20 cellular contexts compared by ENCODE assay signal in genomic region chr9:127814619-127815511, GRCh38. TPM values are rescaled to one million over a fixed set of nuclear protein-coding genes. Genes with fewer than 3 reads are reported as not detected.
A peak's percentile ranks its signal among the peaks of the same experiment; 100 is the strongest.
DNase-seq lines count a peak whose midpoint lies in the region; ATAC-seq and TF ChIP-seq lines count a peak whose summit lies in the region.
"Had no signal": no experiment of that assay in that cellular context is flagged by ENCODE, and none has a peak within 500 bp of the region (broad histone marks: within the 10 kb centered on the region; RNA-seq: fewer than 3 reads in every experiment).

No MANE protein-coding gene starts in this region.

- no peak overlapping the region for H3K27ac ChIP-seq in breast epithelium
- no peak overlapping the region for H3K27ac ChIP-seq in HEK293 (ENCODE audit: extremely low read depth, low read depth, low read length)
- H3K27ac ChIP-seq: stomach, thyroid gland had no signal

- intact Hi-C loops in MCF 10A (cut with micrococcal nuclease), result no loop called here
- intact Hi-C loops in breast epithelium (cut with DNase I; ENCODE audit: low total_unique reads), result loop anchor here (5.0 kb wide), 1 partner anchor 1132 kb away; the partner anchor contains the start of genes DOLK and NUP188
- intact Hi-C loops in activated T-helper 2 cell treated with anti-CD3 and anti-CD28 coated beads, Interferon-gamma antibody, Interleukin-2, Interleukin-4, amounts not matched to agents 10 μg/mL and 5 μg/mL and 100 μg/mL, durations not matched to agents 14 hours and 24 hours and 36 hours (cut with micrococcal nuclease), result no loop called here

- no peak for DNase-seq in MCF 10A (ENCODE audit: unreplicated experiment)
- DNase-seq in breast epithelium (ENCODE audit: low spot score in 2 of 2), result no peak
- peak; percentile 12 for DNase-seq in dedifferentiated amniotic fluid mesenchymal stem cell (ENCODE audit: extremely low spot score)
- no peak for DNase-seq in stimulated activated effector memory CD8-positive, alpha-beta T cell treated with anti-CD3 and anti-CD28 coated beads, Interleukin-12 subunit alpha, Interleukin-12 subunit beta, amount 100 ng/mL, for 72 hours (ENCODE audit: low spot score in 2 of 2)
- DNase-seq in activated T-helper 2 cell treated with anti-CD3 and anti-CD28 coated beads, Interferon-gamma antibody, Interleukin-2, Interleukin-4, amounts not matched to agents 10 μg/mL and 5 μg/mL and 100 μg/mL, durations not matched to agents 14 hours and 24 hours and 36 hours (ENCODE audit: low spot score), result no peak
- no peak for DNase-seq in NCI-H187 (lab: John Stamatoyannopoulos, UW)
- DNase-seq: activated T-cell treated with anti-CD3 and anti-CD28 coated beads, Interleukin-2, amount 50 U/mL, for 4 hours; COR-L47; effector memory CD8-positive, alpha-beta T cell; foreskin melanocyte; NCI-H1105; NCI-H1930; NCI-H526 treated with DMSO at 0.1 percent for 48 hours; stomach; T-helper 17 cell; thyroid gland had no signal

- no peaks in the 10 kb centered on the region for H3K9me3 Mint-ChIP-seq in MCF 10A (ENCODE audit: unreplicated experiment)
- no peaks in the 10 kb centered on the region for H3K9me3 Mint-ChIP-seq in stimulated activated effector memory CD8-positive, alpha-beta T cell treated with anti-CD3 and anti-CD28 coated beads, Interleukin-12 subunit alpha, Interleukin-12 subunit beta, amount 100 ng/mL, for 72 hours
- no peaks in the 10 kb centered on the region for H3K9me3 Mint-ChIP-seq in activated T-helper 2 cell treated with anti-CD3 and anti-CD28 coated beads, Interferon-gamma antibody, Interleukin-2, Interleukin-4, amounts not matched to agents 10 μg/mL and 5 μg/mL and 100 μg/mL, durations not matched to agents 14 hours and 24 hours and 36 hours
- H3K9me3 Mint-ChIP-seq: activated T-cell treated with anti-CD3 and anti-CD28 coated beads, Interleukin-2, amount 50 U/mL, for 4 hours; effector memory CD8-positive, alpha-beta T cell had no signal

- no peak overlapping the region for H3K4me3 Mint-ChIP-seq in MCF 10A (ENCODE audit: unreplicated experiment)
- H3K4me3 Mint-ChIP-seq in stimulated activated effector memory CD8-positive, alpha-beta T cell treated with anti-CD3 and anti-CD28 coated beads, Interleukin-12 subunit alpha, Interleukin-12 subunit beta, amount 100 ng/mL, for 72 hours, result no peak overlapping the region
- H3K4me3 Mint-ChIP-seq in activated T-helper 2 cell treated with anti-CD3 and anti-CD28 coated beads, Interferon-gamma antibody, Interleukin-2, Interleukin-4, amounts not matched to agents 10 μg/mL and 5 μg/mL and 100 μg/mL, durations not matched to agents 14 hours and 24 hours and 36 hours (ENCODE audit: low read depth), result no peak overlapping the region
- H3K4me3 Mint-ChIP-seq: activated T-cell treated with anti-CD3 and anti-CD28 coated beads, Interleukin-2, amount 50 U/mL, for 4 hours; effector memory CD8-positive, alpha-beta T cell; T-helper 17 cell had no signal

- TF ChIP-seq POLR2A in breast epithelium (IDR thresholded peaks at IDR 0.05), result no peak

- H3K4me1 Mint-ChIP-seq in MCF 10A (ENCODE audit: insufficient read depth, unreplicated experiment), result no peaks in the 10 kb centered on the region
- peaks cover 6% of the 10 kb centered on the region for H3K4me1 Mint-ChIP-seq in stimulated activated effector memory CD8-positive, alpha-beta T cell treated with anti-CD3 and anti-CD28 coated beads, Interleukin-12 subunit alpha, Interleukin-12 subunit beta, amount 100 ng/mL, for 72 hours
- no peaks in the 10 kb centered on the region for H3K4me1 Mint-ChIP-seq in activated T-helper 2 cell treated with anti-CD3 and anti-CD28 coated beads, Interferon-gamma antibody, Interleukin-2, Interleukin-4, amounts not matched to agents 10 μg/mL and 5 μg/mL and 100 μg/mL, durations not matched to agents 14 hours and 24 hours and 36 hours (ENCODE audit: low read depth)
- H3K4me1 Mint-ChIP-seq: T-helper 17 cell had no signal

- no peak overlapping the region for H3K4me3 ChIP-seq in breast epithelium
- no peak overlapping the region for H3K4me3 ChIP-seq in HEK293 (ENCODE audit: low read depth, low read length)
- H3K4me3 ChIP-seq: esophagus muscularis mucosa, HAP-1, stomach, thyroid gland had no signal

- no peak overlapping the region for H3K27ac Mint-ChIP-seq in MCF 10A (ENCODE audit: low read depth, unreplicated experiment)
- peak overlapping the region; percentile 75 for H3K27ac Mint-ChIP-seq in stimulated activated effector memory CD8-positive, alpha-beta T cell treated with anti-CD3 and anti-CD28 coated beads, Interleukin-12 subunit alpha, Interleukin-12 subunit beta, amount 100 ng/mL, for 72 hours
- H3K27ac Mint-ChIP-seq in activated T-helper 2 cell treated with anti-CD3 and anti-CD28 coated beads, Interferon-gamma antibody, Interleukin-2, Interleukin-4, amounts not matched to agents 10 μg/mL and 5 μg/mL and 100 μg/mL, durations not matched to agents 14 hours and 24 hours and 36 hours, result no peak overlapping the region
- H3K27ac Mint-ChIP-seq: T-helper 17 cell had no signal

- H3K36me3 Mint-ChIP-seq in MCF 10A (ENCODE audit: insufficient read depth, unreplicated experiment), result peaks cover 86% of the 10 kb centered on the region
- peaks cover 84% of the 10 kb centered on the region for H3K36me3 Mint-ChIP-seq in stimulated activated effector memory CD8-positive, alpha-beta T cell treated with anti-CD3 and anti-CD28 coated beads, Interleukin-12 subunit alpha, Interleukin-12 subunit beta, amount 100 ng/mL, for 72 hours
- peaks cover 53% of the 10 kb centered on the region for H3K36me3 Mint-ChIP-seq in activated T-helper 2 cell treated with anti-CD3 and anti-CD28 coated beads, Interferon-gamma antibody, Interleukin-2, Interleukin-4, amounts not matched to agents 10 μg/mL and 5 μg/mL and 100 μg/mL, durations not matched to agents 14 hours and 24 hours and 36 hours (ENCODE audit: low read depth)

- no peak for ATAC-seq in stimulated activated effector memory CD8-positive, alpha-beta T cell treated with anti-CD3 and anti-CD28 coated beads, Interleukin-12 subunit alpha, Interleukin-12 subunit beta, amount 100 ng/mL, for 72 hours
- ATAC-seq: activated T-cell treated with anti-CD3 and anti-CD28 coated beads, Interleukin-2, amount 50 U/mL, for 4 hours; effector memory CD8-positive, alpha-beta T cell; T-helper 17 cell had no signal

- CTCF ChIA-PET in MCF 10A (lab: Yijun Ruan, JAX), result interaction anchor here (1.0 to 1.2 kb wide), 2 partner anchors 55 to 106 kb away, joined by 3 to 4 read pairs; no protein-coding TSS in a partner anchor
- CTCF ChIA-PET in HEK293 (lab: Yijun Ruan, JAX), result interaction anchor here (0.7 to 1.0 kb wide), 2 partner anchors 9 to 19 kb away, joined by 3 read pairs; no protein-coding TSS in a partner anchor

- H3K27me3 Mint-ChIP-seq in MCF 10A (ENCODE audit: insufficient read depth, unreplicated experiment), result no peaks in the 10 kb centered on the region
- H3K27me3 Mint-ChIP-seq in activated T-helper 2 cell treated with anti-CD3 and anti-CD28 coated beads, Interferon-gamma antibody, Interleukin-2, Interleukin-4, amounts not matched to agents 10 μg/mL and 5 μg/mL and 100 μg/mL, durations not matched to agents 14 hours and 24 hours and 36 hours (ENCODE audit: low read depth), result no peaks in the 10 kb centered on the region
- H3K27me3 Mint-ChIP-seq: effector memory CD8-positive, alpha-beta T cell; T-helper 17 cell had no signal

- H3K9me3 ChIP-seq in breast epithelium, result no peaks in the 10 kb centered on the region
- no peaks in the 10 kb centered on the region for H3K9me3 ChIP-seq in HEK293 (ENCODE audit: control insufficient read depth, insufficient read depth, low read depth, low read length)
- H3K9me3 ChIP-seq: esophagus muscularis mucosa, HAP-1, stomach, thyroid gland had no signal

- H3K36me3 ChIP-seq in breast epithelium, result peaks cover 10% of the 10 kb centered on the region
- H3K36me3 ChIP-seq in HEK293 (ENCODE audit: control insufficient read depth in 2 of 2, insufficient read depth in 1 of 2, low read length in 2 of 2), result peaks cover 0 to 45% of the 10 kb centered on the region in 2 experiments; a peak in 2 of 3 replicates

- TF ChIP-seq CTCF in MCF 10A (IDR thresholded peaks at IDR 0.05; ENCODE audit: unreplicated experiment) (no peak), breast epithelium (IDR thresholded peaks at IDR 0.05) (no peak), HEK293 (tag by site-specific recombination; IDR thresholded peaks at IDR 0.05) (no peak)

- BruUV-seq in MCF 10A (replicated peaks; lab: Mats Ljungman, UMichigan), result TSS peak; percentile 94

- POLR2A ChIA-PET in MCF 10A (lab: Yijun Ruan, JAX), result no interaction called here
- POLR2A ChIA-PET in HEK293 (lab: Yijun Ruan, JAX), result no interaction called here

- H3K27me3 ChIP-seq in breast epithelium, result no peaks in the 10 kb centered on the region
- H3K27me3 ChIP-seq: esophagus muscularis mucosa, stomach, thyroid gland had no signal

- H3K4me1 ChIP-seq in breast epithelium (no peaks in the 10 kb centered on the region), HEK293 (ENCODE audit: control insufficient read depth, insufficient read depth, low read length) (no peaks in the 10 kb centered on the region)
- H3K4me1 ChIP-seq: HAP-1, thyroid gland had no signal

TF ChIP-seq in HEK293, 187 proteins besides CTCF, POLR2A, EP300 and RAD21 (continues in another document):
- TF ChIP-seq ZNF121 (tag by site-specific recombination; IDR thresholded peaks at IDR 0.05) (no peak), ZNF677 (tag by site-specific recombination; IDR thresholded peaks at IDR 0.05) (no peak), GLIS1 (tag by site-specific recombination; IDR thresholded peaks at IDR 0.05) (no peak)

RNA-seq across cellular contexts. Expression of gene FPGS, which starts 12.2 kb away (rescaled TPM):
- 130 and 131 TPM in 2 replicates for total RNA-seq in MCF 10A (2022)
- total RNA-seq in breast epithelium, result 100 to 1,000 TPM in 1 of 3 donors, 10 to 100 TPM in 2; 56.3 to 108 (median 78.6) TPM
- 116 and 137 TPM in 2 replicates for total RNA-seq in activated T-helper 2 cell treated with anti-CD3 and anti-CD28 coated beads, Interferon-gamma antibody, Interleukin-2, Interleukin-4, amounts not matched to agents 10 μg/mL and 5 μg/mL and 100 μg/mL, durations not matched to agents 14 hours and 24 hours and 36 hours

RNA-seq across cellular contexts. Expression of gene CDK9, which starts 29.0 kb away (rescaled TPM):
- total RNA-seq in MCF 10A (2022) (62.1 and 84.0 TPM in 2 replicates), breast epithelium (10 to 100 TPM; 60.0 to 70.4 (median 63.9) TPM)
- total RNA-seq in activated T-helper 2 cell treated with anti-CD3 and anti-CD28 coated beads, Interferon-gamma antibody, Interleukin-2, Interleukin-4, amounts not matched to agents 10 μg/mL and 5 μg/mL and 100 μg/mL, durations not matched to agents 14 hours and 24 hours and 36 hours, result 98.1 and 99.8 TPM in 2 replicates

RNA-seq across cellular contexts. Expression of gene SH2D3C, which starts 36.4 kb away (rescaled TPM):
- total RNA-seq in MCF 10A (2022) (not detected in 2 replicates), breast epithelium (10 to 100 TPM in 1 of 3 donors, 1 to 10 TPM in 2; 6.0 to 15.4 (median 6.9) TPM)
- 23.6 and 25.1 TPM in 2 replicates for total RNA-seq in activated T-helper 2 cell treated with anti-CD3 and anti-CD28 coated beads, Interferon-gamma antibody, Interleukin-2, Interleukin-4, amounts not matched to agents 10 μg/mL and 5 μg/mL and 100 μg/mL, durations not matched to agents 14 hours and 24 hours and 36 hours
- total RNA-seq: M059J had no signal

RNA-seq across cellular contexts. Expression of gene ENG, which starts 39.6 kb away (rescaled TPM):
- total RNA-seq in MCF 10A (2022) (19.2 and 22.1 TPM in 2 replicates), breast epithelium (10 to 100 TPM; 21.5 to 50.8 (median 30.9) TPM)
- 27.5 and 28.1 TPM in 2 replicates for total RNA-seq in activated T-helper 2 cell treated with anti-CD3 and anti-CD28 coated beads, Interferon-gamma antibody, Interleukin-2, Interleukin-4, amounts not matched to agents 10 μg/mL and 5 μg/mL and 100 μg/mL, durations not matched to agents 14 hours and 24 hours and 36 hours
